10 cellular contexts compared by ENCODE assay signal in genomic region chr4:791866-792630, GRCh38. TPM values are rescaled to one million over a fixed set of nuclear protein-coding genes. Genes with fewer than 3 reads are reported as not detected.
DNase-seq lines count a peak whose midpoint lies in the region; ATAC-seq and TF ChIP-seq lines count a peak whose summit lies in the region.
"Had no signal": no experiment of that assay in that cellular context is flagged by ENCODE, and none has a peak within 500 bp of the region (broad histone marks: within the 10 kb centered on the region; RNA-seq: fewer than 3 reads in every experiment).

No MANE protein-coding gene starts in this region.

- H3K27ac Mint-ChIP-seq in CD8-positive, alpha-beta memory T cell: peak overlapping the region in 3 of 8 donors; percentile 5 to 87 (median 70)

- peak overlapping the region; percentile 67 to 86 (median 78) for H3K4me3 Mint-ChIP-seq in CD8-positive, alpha-beta memory T cell

- peaks cover 12 to 34% (median 18%) of the 10 kb centered on the region in 3 donors for H3K4me1 Mint-ChIP-seq in CD8-positive, alpha-beta memory T cell

- H3F3A ChIP-seq in SK-N-SH (replicated peaks; ENCODE audit: insufficient read depth): no peaks in the 10 kb centered on the region

- H3K27ac ChIP-seq in CD8-positive, alpha-beta memory T cell (ENCODE audit: low read depth, low read length): no peak overlapping the region
- no peak overlapping the region for H3K27ac ChIP-seq in psoas muscle
- H3K27ac ChIP-seq in SK-N-SH (ENCODE audit: low read depth in 2 of 2, low read length in 1 of 2): no peak overlapping the region

- peaks cover 16% of the 10 kb centered on the region for H3K27me3 ChIP-seq in CD8-positive, alpha-beta memory T cell (ENCODE audit: insufficient read depth, low read length, poor library complexity, severe bottlenecking)
- H3K27me3 ChIP-seq in psoas muscle (ENCODE audit: insufficient read depth in 3 of 3, low read length in 2 of 3) (peaks cover 0 to 65% (median 36%) of the 10 kb centered on the region in 3 donors), SK-N-SH (ENCODE audit: insufficient read depth) (0 out of 2 replicates have a peak, but pooled peaks cover 5% of the 10 kb centered on the region)

- intact Hi-C loops in psoas muscle (cut with DNase I): no loop called here

- H3K4me2 ChIP-seq in SK-N-SH: no peak overlapping the region

- TF ChIP-seq RAD21 in SK-N-SH (IDR thresholded peaks at IDR 0.05; ENCODE audit: low read length): no peak

- H3K9ac ChIP-seq in SK-N-SH: no peak overlapping the region

- H2AFZ ChIP-seq in SK-N-SH (ENCODE audit: low read depth): no peak overlapping the region

- no peaks in the 10 kb centered on the region for H3K36me3 ChIP-seq in CD8-positive, alpha-beta memory T cell (ENCODE audit: insufficient read depth, low read length)
- no peaks in the 10 kb centered on the region for H3K36me3 ChIP-seq in psoas muscle (ENCODE audit: insufficient read depth in 1 of 2, low read depth in 1 of 2)
- H3K36me3 ChIP-seq in SK-N-SH (replicated peaks in 1 of 2; ENCODE audit: control insufficient read depth in 1 of 2, insufficient read depth in 2 of 2, low read length in 1 of 2): no peaks in the 10 kb centered on the region

- H3K4me3 ChIP-seq in CD8-positive, alpha-beta memory T cell (ENCODE audit: low read length): peak overlapping the region; percentile 41
- H3K4me3 ChIP-seq in psoas muscle (peak overlapping the region; percentile 30), SK-N-SH (ENCODE audit: low read depth in 2 of 2, low read length in 1 of 2) (no peak overlapping the region)

- CTCF ChIA-PET in CD8-positive, alpha-beta memory T cell (lab: Charles Lee): interaction anchor here (1.4 kb wide), 1 partner anchor 89 kb away, joined by 3 read pairs; no protein-coding TSS in a partner anchor
- CTCF ChIA-PET in SK-N-SH (lab: Yijun Ruan, JAX): no interaction called here

- 8 to 10% (median 9%) methylated on average over 18 to 52 of the region's 52 CpGs for WGBS in psoas muscle, 3 donors
- 95% methylated on average over 30 of the region's 52 CpGs for WGBS in SK-N-SH (ENCODE audit: low lambda C conversion rate)

- H3K79me2 ChIP-seq in SK-N-SH (ENCODE audit: insufficient read depth): no peaks in the 10 kb centered on the region

- DNase-seq in CD8-positive, alpha-beta memory T cell: peak in 1 of 5 donors; percentile 21
- peak in 3 of 5 experiments; percentile 34 to 70 (median 36) for DNase-seq in T-helper 2 cell
- peak; percentile 63 for DNase-seq in cerebellum (ENCODE audit: low spot score)
- DNase-seq in psoas muscle: no peak
- no peak for DNase-seq in SK-N-SH
- DNase-seq in NCI-H2196 (lab: John Stamatoyannopoulos, UW; ENCODE audit: unreplicated experiment): no peak
- no peak for DNase-seq in cortex of kidney (lab: John Stamatoyannopoulos, UW)
- no peak for DNase-seq in dedifferentiated amniotic fluid mesenchymal stem cell (ENCODE audit: extremely low spot score)
- DNase-seq: activated CD8-positive, alpha-beta memory T cell treated with anti-CD3 and anti-CD28 coated beads, Interleukin-2, amount 50 U/mL, for 48 hours; mesenchymal stem cell had no signal

- peaks cover 20% of the 10 kb centered on the region for H3K4me1 ChIP-seq in CD8-positive, alpha-beta memory T cell (ENCODE audit: insufficient read depth, low read length)
- no peaks in the 10 kb centered on the region for H3K4me1 ChIP-seq in psoas muscle
- H3K4me1 ChIP-seq in SK-N-SH (ENCODE audit: control insufficient read depth in 1 of 2, insufficient read depth in 2 of 2, low read depth in 1 of 2, low read length in 1 of 2): peaks cover 0 to 29% of the 10 kb centered on the region in 2 experiments; a peak in 1 of 4 replicates

- H3K9me2 ChIP-seq in SK-N-SH: no peaks in the 10 kb centered on the region

- H3K36me3 Mint-ChIP-seq in CD8-positive, alpha-beta memory T cell: no peaks in the 10 kb centered on the region

- no peaks in the 10 kb centered on the region for H4K20me1 ChIP-seq in SK-N-SH (ENCODE audit: insufficient read depth)

- ATAC-seq in psoas muscle: no peak

- TF ChIP-seq CTCF in psoas muscle (IDR thresholded peaks at IDR 0.05) (no peak), SK-N-SH (IDR thresholded peaks at IDR 0.05) (no peak)

- TF ChIP-seq EP300 in SK-N-SH (IDR thresholded peaks at IDR 0.05; ENCODE audit: borderline replicate concordance in 1 of 2, low read depth in 1 of 2, low read length in 1 of 2): no peak

- peaks cover 33 to 44% of the 10 kb centered on the region in 2 donors for H3K27me3 Mint-ChIP-seq in CD8-positive, alpha-beta memory T cell

- no peaks in the 10 kb centered on the region for H3K9me3 ChIP-seq in CD8-positive, alpha-beta memory T cell (ENCODE audit: low read length)
- H3K9me3 ChIP-seq in psoas muscle (no peaks in the 10 kb centered on the region), SK-N-SH (no peaks in the 10 kb centered on the region)

- H3K9me3 Mint-ChIP-seq in CD8-positive, alpha-beta memory T cell: no peaks in the 10 kb centered on the region

- POLR2A ChIA-PET in CD8-positive, alpha-beta memory T cell (lab: Charles Lee): no interaction called here
- POLR2A ChIA-PET in SK-N-SH (lab: Yijun Ruan, JAX): no interaction called here

TF ChIP-seq in SK-N-SH, 30 proteins besides CTCF, POLR2A, EP300 and RAD21:
- no peak for TF ChIP-seq RCOR1 (IDR thresholded peaks at IDR 0.05; ENCODE audit: low read length)
- no peak for TF ChIP-seq TCF12 (IDR thresholded peaks at IDR 0.05)
- TF ChIP-seq RXRA (IDR thresholded peaks at IDR 0.05; ENCODE audit: borderline replicate concordance, low read depth): no peak
- no peak for TF ChIP-seq PBX3 (IDR thresholded peaks at IDR 0.05)
- TF ChIP-seq FOXM1 (IDR thresholded peaks at IDR 0.05; ENCODE audit: low read depth): no peak
- no peak for TF ChIP-seq ZBTB33 (IDR thresholded peaks at IDR 0.05; ENCODE audit: borderline replicate concordance, low read depth)

RNA-seq across cellular contexts. Expression of gene CPLX1, which starts 33.9 kb away (rescaled TPM):
- total RNA-seq in CD8-positive, alpha-beta memory T cell: under 1 TPM; 0.13 to 0.16 TPM
- polyA plus RNA-seq in CD8-positive, alpha-beta memory T cell: not detected
- 3.4 TPM for total RNA-seq in cerebellum
- total RNA-seq in psoas muscle: 1 to 10 TPM; 1.3 to 1.6 (median 1.5) TPM
- polyA plus RNA-seq in psoas muscle: 1 to 10 TPM in 1 of 3 donors, under 1 TPM in 2; 0.44 to 2.3 (median 0.66) TPM
- 0.56 and 0.65 TPM in 2 replicates for polyA plus RNA-seq in SK-N-SH (2012; rRNA removed)
- 0.86 and 1.2 TPM in 2 replicates for polyA plus RNA-seq in SK-N-SH (2012; cell fraction: cytosol; rRNA removed)
- 0.66 and 1.7 TPM in 2 replicates for polyA plus RNA-seq in SK-N-SH (2012; cell fraction: nucleus; rRNA removed)

Comparison
In these comparisons a context has a peak if more than half of its experiments do, and no peak if none do; other contexts are left out.
1. DNase-seq: peak in T-helper 2 cell (3 of 5) and cerebellum (single experiment); none in psoas muscle (0 of 2), SK-N-SH (single experiment), NCI-H2196 (single experiment), cortex of kidney (single experiment) and dedifferentiated amniotic fluid mesenchymal stem cell (single experiment).
2. H3K4me3 ChIP-seq: peak in CD8-positive, alpha-beta memory T cell (single experiment) and psoas muscle (single experiment); none in SK-N-SH (0 of 2).